In the genomic region with DNA sequence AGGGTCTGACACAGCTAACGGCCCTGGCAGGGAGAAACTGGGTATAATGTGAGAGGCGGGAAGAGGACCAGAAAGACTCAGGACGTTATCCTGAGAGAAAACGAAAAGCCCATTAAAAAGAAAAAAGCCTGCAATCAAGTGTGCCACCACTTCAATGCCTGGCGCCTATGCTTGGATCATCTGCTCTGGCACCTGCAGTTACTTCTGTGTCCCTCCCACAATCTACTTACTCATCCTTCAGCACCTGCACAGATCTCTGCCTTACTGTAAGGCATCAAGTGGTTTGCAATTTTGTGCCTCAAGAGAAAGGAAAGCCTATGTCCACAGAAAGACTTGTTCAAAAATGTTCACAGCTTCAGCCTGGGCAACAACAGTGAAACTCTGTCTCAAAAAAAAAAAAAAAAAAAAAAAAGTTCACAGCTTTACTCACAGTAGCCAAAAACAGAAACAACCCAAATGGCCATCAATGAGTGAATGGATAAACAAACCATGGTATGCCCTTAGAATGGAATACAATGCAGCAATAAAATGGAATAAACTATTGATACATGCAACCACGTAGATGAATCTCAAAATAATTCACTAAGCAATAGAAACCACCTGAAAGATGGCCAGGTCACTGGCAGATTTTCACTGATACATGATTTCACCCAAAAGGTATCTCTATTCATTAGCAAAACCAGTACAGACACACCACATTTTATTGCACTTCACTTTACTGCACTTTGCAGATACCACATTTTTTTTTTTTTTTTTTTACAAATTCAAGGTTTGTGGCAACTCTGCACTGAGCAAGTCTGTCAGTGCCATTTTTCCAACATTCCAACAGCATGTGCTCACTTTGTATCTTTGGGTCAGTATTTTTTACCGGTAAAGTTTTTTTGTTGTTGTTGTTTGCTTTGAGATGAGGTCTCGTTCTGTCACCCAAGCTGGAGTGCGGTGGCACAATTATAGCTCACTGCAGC, we compare ENCODE assay signal across 13 cellular contexts. TPM values are rescaled to one million over a fixed set of nuclear protein-coding genes. Genes with fewer than 3 reads are reported as not detected.
DNase-seq lines count a peak whose midpoint lies in the region; ATAC-seq and TF ChIP-seq lines count a peak whose summit lies in the region.
"Had no signal": no experiment of that assay in that cellular context is flagged by ENCODE, and none has a peak within 500 bp of the region (broad histone marks: within the 10 kb centered on the region; RNA-seq: fewer than 3 reads in every experiment).

No MANE protein-coding gene starts in this region.

- H3K79me2 ChIP-seq in mammary epithelial cell (ENCODE audit: insufficient read depth, low read length): peaks cover 28% of the 10 kb centered on the region

- H3K27ac ChIP-seq in mammary epithelial cell (ENCODE audit: insufficient read depth, low read depth, low read length): no peak overlapping the region
- H3K27ac ChIP-seq in breast epithelium: no peak overlapping the region
- peak overlapping the region; percentile 86 for H3K27ac ChIP-seq in VCaP
- H3K27ac ChIP-seq in heart left ventricle: no peak overlapping the region
- H3K27ac ChIP-seq: SJSA1 had no signal

- no peaks in the 10 kb centered on the region for H3K27me3 ChIP-seq in mammary epithelial cell (ENCODE audit: insufficient read depth, low read length)
- H3K27me3 ChIP-seq in breast epithelium: no peaks in the 10 kb centered on the region
- no peaks in the 10 kb centered on the region for H3K27me3 ChIP-seq in heart left ventricle
- H3K27me3 ChIP-seq: SJSA1 had no signal

- H3K9me3 ChIP-seq in mammary epithelial cell (replicated peaks; ENCODE audit: insufficient read depth, low read length) (no peaks in the 10 kb centered on the region), breast epithelium (no peaks in the 10 kb centered on the region), heart left ventricle (no peaks in the 10 kb centered on the region)
- H3K9me3 ChIP-seq: SJSA1 had no signal

- 64% methylated on average over 8 of the region's 9 CpGs for WGBS in mammary epithelial cell (ENCODE audit: low coverage, missing lambda C conversion rate)
- 93 to 96% (median 94%) methylated on average over 9 of the region's 9 CpGs for WGBS in heart left ventricle, 4 donors

- no peak overlapping the region for H2AFZ ChIP-seq in mammary epithelial cell (ENCODE audit: low read depth, low read length)

- H3K36me3 ChIP-seq in mammary epithelial cell (ENCODE audit: insufficient read depth, low read length) (no peaks in the 10 kb centered on the region), breast epithelium (no peaks in the 10 kb centered on the region), heart left ventricle (peaks cover 0 to 8% (median 0%) of the 10 kb centered on the region in 9 donors)

- no peaks in the 10 kb centered on the region for H3K4me1 ChIP-seq in mammary epithelial cell (ENCODE audit: insufficient read depth, low read length)
- no peaks in the 10 kb centered on the region for H3K4me1 ChIP-seq in breast epithelium
- H3K4me1 ChIP-seq in heart left ventricle: peaks cover 0 to 11% (median 0%) of the 10 kb centered on the region in 12 donors

- CTCF ChIA-PET in mammary epithelial cell (lab: Charles Lee; ENCODE audit: low non-redundant PET): no interaction called here

- no TSS peak for BruUV-seq in mammary epithelial cell (replicated peaks; lab: Mats Ljungman, UMichigan)

- no peak for ATAC-seq in HG03025 (IDR thresholded peaks at IDR 0.05; ENCODE audit: low FRiP score, unreplicated experiment)
- no peak for ATAC-seq in heart left ventricle
- no peak for ATAC-seq in GM21390 (IDR thresholded peaks at IDR 0.05; ENCODE audit: unreplicated experiment)
- ATAC-seq: activated CD4-positive, CD25-positive, alpha-beta regulatory T cell treated with anti-CD3 and anti-CD28 coated beads, Interleukin-2, amount 50 U/mL, for 24 hours; activated T-helper 17 cell treated with anti-CD3 and anti-CD28 coated beads, Interleukin-2, amount 50 U/mL, for 72 hours had no signal

- TF ChIP-seq POLR2A in breast epithelium (IDR thresholded peaks at IDR 0.05) (no peak), heart left ventricle (IDR thresholded peaks at IDR 0.05) (no peak)

- H3K4me3 ChIP-seq in mammary epithelial cell (replicated peaks in 1 of 3; ENCODE audit: insufficient read depth in 1 of 3, low read depth in 2 of 3, low read length in 3 of 3) (no peak overlapping the region), breast epithelium (no peak overlapping the region), heart left ventricle (no peak overlapping the region)
- H3K4me3 ChIP-seq: SJSA1 had no signal

- intact Hi-C loops in mammary epithelial cell (cut with micrococcal nuclease): no loop called here
- intact Hi-C loops in breast epithelium (cut with DNase I; ENCODE audit: low total_unique reads): no loop called here
- intact Hi-C loops in heart left ventricle (cut with DNase I): no loop called here

- dilution Hi-C loops in mammary epithelial cell (cut with HindIII; ENCODE audit: low sequenced_read_pairs): no loop called here

- no peaks in the 10 kb centered on the region for H4K20me1 ChIP-seq in mammary epithelial cell (ENCODE audit: insufficient read depth, low read length)

- no peak overlapping the region for H3K4me2 ChIP-seq in mammary epithelial cell (ENCODE audit: insufficient read depth, low read depth, low read length)

- in situ Hi-C loops in mammary epithelial cell (cut with MboI; ENCODE audit: low sequenced_read_pairs in 2 of 2): no loop called here

- TF ChIP-seq CTCF in mammary epithelial cell (conservative IDR thresholded peaks at IDR 0.05 in 1 of 2, IDR thresholded peaks at IDR 0.05 in 1 of 2; ENCODE audit: extremely low read depth in 1 of 2, insufficient read depth in 1 of 2, low read depth in 1 of 2, low read length in 2 of 2): no peak
- TF ChIP-seq CTCF in breast epithelium (IDR thresholded peaks at IDR 0.05): no peak
- no peak for TF ChIP-seq CTCF in VCaP (conservative IDR thresholded peaks at IDR 0.05)
- no peak for TF ChIP-seq CTCF in heart left ventricle (IDR thresholded peaks at IDR 0.05)

- DNase-seq in mammary epithelial cell: peak; percentile 53
- no peak for DNase-seq in breast epithelium (ENCODE audit: low spot score in 2 of 2)
- peak; percentile 77 for DNase-seq in NCI-H2029 (lab: John Stamatoyannopoulos, UW)
- no peak for DNase-seq in UCSD-AML1 (lab: John Stamatoyannopoulos, UW; ENCODE audit: unreplicated experiment)
- no peak for DNase-seq in heart left ventricle
- DNase-seq: NCI-H1694; stimulated activated CD4-positive, alpha-beta T cell treated with anti-CD3 and anti-CD28 coated beads, Interleukin-12 subunit alpha, Interleukin-12 subunit beta, amount 100 ng/mL, for 4 hours had no signal

- H3K9ac ChIP-seq in mammary epithelial cell (ENCODE audit: insufficient read depth, low read length): no peak overlapping the region

RNA-seq across cellular contexts. Expression of gene ABHD12, which starts 48.6 kb away (rescaled TPM):
- total RNA-seq in mammary epithelial cell: 10 to 100 TPM; 21.2 to 21.6 TPM
- 16.8 TPM for polyA plus RNA-seq in mammary epithelial cell
- 46.9 TPM for polyA minus RNA-seq in mammary epithelial cell
- total RNA-seq in breast epithelium: 10 to 100 TPM; 26.9 to 67.7 (median 53.4) TPM
- total RNA-seq in heart left ventricle: 10 to 100 TPM; 15.6 to 43.8 (median 26.5) TPM
- 10 to 100 TPM; 25.0 to 34.3 TPM for polyA plus RNA-seq in heart left ventricle

Comparison
In these comparisons a context has a peak if more than half of its experiments do, and no peak if none do; other contexts are left out.
1. DNase-seq: peak in mammary epithelial cell (single experiment) and NCI-H2029 (single experiment); none in breast epithelium (0 of 2), UCSD-AML1 (single experiment) and heart left ventricle (0 of 5).